In the genomic region with DNA sequence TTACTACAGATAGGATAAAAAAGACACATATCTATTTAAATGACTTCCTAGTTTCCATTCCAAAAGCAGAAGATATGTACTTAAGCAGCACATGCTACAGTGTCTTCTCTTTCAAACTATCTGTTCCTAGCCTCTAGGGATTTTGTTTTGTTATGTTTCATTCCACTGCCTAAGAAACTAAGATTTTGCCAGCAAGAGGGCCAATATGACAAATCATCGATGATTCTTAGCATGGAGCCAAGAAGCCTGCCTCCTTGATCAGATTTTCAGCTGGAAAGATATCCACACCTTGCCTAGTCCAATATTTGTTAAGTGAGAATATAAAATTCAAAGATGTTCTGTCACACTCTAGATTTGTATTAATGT, we compare ENCODE assay signal across 11 cellular contexts. TPM values are rescaled to one million over a fixed set of nuclear protein-coding genes. Genes with fewer than 3 reads are reported as not detected.
DNase-seq lines count a peak whose midpoint lies in the region; ATAC-seq and TF ChIP-seq lines count a peak whose summit lies in the region.
"Had no signal": no experiment of that assay in that cellular context is flagged by ENCODE, and none has a peak within 500 bp of the region (broad histone marks: within the 10 kb centered on the region; RNA-seq: fewer than 3 reads in every experiment).

No MANE protein-coding gene starts in this region.

- ATAC-seq in HG03378 (IDR thresholded peaks at IDR 0.05; ENCODE audit: unreplicated experiment) (peak; percentile 1), GM21737 (IDR thresholded peaks at IDR 0.05; ENCODE audit: unreplicated experiment) (no peak)

- DNase-seq in adrenal gland (no peak), NCI-H510A treated with DMSO at 0.1 percent for 48 hours (lab: John Stamatoyannopoulos, UW) (no peak), DMS53 treated with DMSO at 0.1 percent for 48 hours (lab: John Stamatoyannopoulos, UW; ENCODE audit: unreplicated experiment) (no peak), NCI-H748 treated with DMSO at 0.1 percent for 48 hours (lab: John Stamatoyannopoulos, UW) (no peak)
- DNase-seq: caudate nucleus, DMS 273 treated with DMSO at 0.1 percent for 48 hours had no signal

- H3K36me3 ChIP-seq in adrenal gland (replicated peaks in 1 of 2), result peaks cover 0 to under 1% of the 10 kb centered on the region in 2 donors
- H3K36me3 ChIP-seq in muscle layer of colon (ENCODE audit: insufficient read depth, low read length), result no peaks in the 10 kb centered on the region

- H3K9ac ChIP-seq in muscle layer of colon (ENCODE audit: low read length), result no peak overlapping the region

- peak overlapping the region; percentile 26; the same call in 1 of the 2 replicates for H3K27ac ChIP-seq in 22Rv1
- H3K27ac ChIP-seq in adrenal gland, result peak overlapping the region; percentile 11 to 99 (median 72)
- H3K27ac ChIP-seq in muscle layer of colon (ENCODE audit: low read depth, low read length), result peak overlapping the region; percentile 65
- H3K27ac ChIP-seq: SJSA1 had no signal

- intact Hi-C loops in adrenal gland (cut with DNase I), result no loop called here

- no peak for TF ChIP-seq POLR2A in adrenal gland (IDR thresholded peaks at IDR 0.05)

- WGBS in adrenal gland, 4 donors, result 25 to 43% (median 27%) methylated on average over 1 of the region's 1 CpG

- peaks cover 60 to 92% of the 10 kb centered on the region in 2 donors for H3K4me1 ChIP-seq in adrenal gland (replicated peaks in 1 of 2)
- H3K4me1 ChIP-seq in muscle layer of colon (ENCODE audit: insufficient read depth, low read length), result peaks cover 76% of the 10 kb centered on the region

- no peak for TF ChIP-seq CTCF in 22Rv1 (IDR thresholded peaks at IDR 0.05)
- TF ChIP-seq CTCF in adrenal gland (IDR thresholded peaks at IDR 0.05), result no peak

- H3K4me3 ChIP-seq in adrenal gland, result no peak overlapping the region
- no peak overlapping the region for H3K4me3 ChIP-seq in muscle layer of colon (ENCODE audit: low read depth in 1 of 2, low read length in 2 of 2)
- H3K4me3 ChIP-seq: SJSA1 had no signal

- H3K9me3 ChIP-seq in adrenal gland (replicated peaks in 1 of 3) (no peaks in the 10 kb centered on the region), muscle layer of colon (ENCODE audit: low read length) (no peaks in the 10 kb centered on the region)
- H3K9me3 ChIP-seq: SJSA1 had no signal

- no peaks in the 10 kb centered on the region for H3K27me3 ChIP-seq in adrenal gland
- H3K27me3 ChIP-seq in muscle layer of colon (ENCODE audit: control insufficient read depth in 1 of 2, insufficient read depth in 2 of 2, low read length in 2 of 2), result no peaks in the 10 kb centered on the region
- H3K27me3 ChIP-seq: SJSA1 had no signal

RNA-seq across cellular contexts. Expression of a gene that starts 7.0 kb away (rescaled TPM):
- 100 to 1,000 TPM; 103 to 201 (median 120) TPM for total RNA-seq in adrenal gland
- 100 to 1,000 TPM; 144 to 162 (median 160) TPM for polyA plus RNA-seq in adrenal gland

RNA-seq across cellular contexts. Expression of a gene that starts 7.2 kb away (rescaled TPM):
- 10 to 100 TPM; 11.0 to 30.0 (median 19.5) TPM for total RNA-seq in adrenal gland
- polyA plus RNA-seq in adrenal gland, result 10 to 100 TPM; 19.1 to 25.9 (median 19.8) TPM
